20 cellular contexts compared by ENCODE assay signal in genomic region chr16:14490281-14490680, GRCh38.
"Had no signal": no experiment of that assay in that cellular context is flagged by ENCODE, and none has a peak within 500 bp of the region (broad histone marks: within the 10 kb centered on the region; RNA-seq: fewer than 3 reads in every experiment).

No MANE protein-coding gene starts in this region.

- H3K27me3 Mint-ChIP-seq: naive B cell; stimulated activated memory B cell treated with anti-CD40 and anti-IgM and Interleukin-4, amounts not matched to agents 10 μg/mL and 1 μg/mL and 100 μg/mL, for 72 hours had no signal

- H3K4me3 Mint-ChIP-seq: naive B cell; stimulated activated memory B cell treated with anti-CD40 and anti-IgM and Interleukin-4, amounts not matched to agents 10 μg/mL and 1 μg/mL and 100 μg/mL, for 72 hours; T-helper 1 cell treated with Interleukin-12 subunit alpha and Interleukin-12 subunit beta and Interleukin-4 antibody, amounts not matched to agents 30 μg/mL and 1 μg/mL, for 36 hours had no signal

- ATAC-seq: left lung; mucosa of descending colon; stimulated activated memory B cell treated with anti-CD40 and anti-IgM and Interleukin-4, amounts not matched to agents 10 μg/mL and 1 μg/mL and 100 μg/mL, for 72 hours had no signal

- H3K36me3 ChIP-seq: ascending aorta, left lung, ovary, sigmoid colon had no signal

- FAIRE-seq: bronchial epithelial cell had no signal

- H3K4me3 ChIP-seq: ascending aorta, left lung, mucosa of descending colon, ovary, sigmoid colon, spleen had no signal

- H3K27ac ChIP-seq: ascending aorta, left lung, ovary, sigmoid colon had no signal

- H3K27ac Mint-ChIP-seq: stimulated activated memory B cell treated with anti-CD40 and anti-IgM and Interleukin-4, amounts not matched to agents 10 μg/mL and 1 μg/mL and 100 μg/mL, for 72 hours; T-helper 1 cell treated with Interleukin-12 subunit alpha and Interleukin-12 subunit beta and Interleukin-4 antibody, amounts not matched to agents 30 μg/mL and 1 μg/mL, for 36 hours had no signal

- H3K27me3 ChIP-seq: ascending aorta, left lung, ovary, sigmoid colon, spleen had no signal

- H3K9me3 Mint-ChIP-seq: naive B cell; stimulated activated memory B cell treated with anti-CD40 and anti-IgM and Interleukin-4, amounts not matched to agents 10 μg/mL and 1 μg/mL and 100 μg/mL, for 72 hours; T-helper 1 cell treated with Interleukin-12 subunit alpha and Interleukin-12 subunit beta and Interleukin-4 antibody, amounts not matched to agents 30 μg/mL and 1 μg/mL, for 36 hours had no signal

- H3K9me3 ChIP-seq: ascending aorta, left lung, mucosa of descending colon, ovary, sigmoid colon, spleen had no signal

- DNase-seq: activated CD4-positive, alpha-beta T cell treated with anti-CD3 and anti-CD28 coated beads for 1 hour; activated CD8-positive, alpha-beta memory T cell treated with anti-CD3 and anti-CD28 coated beads for 24 hours; activated CD8-positive, alpha-beta memory T cell treated with anti-CD3 and anti-CD28 coated beads, Interleukin-2, amount 50 U/mL, for 48 hours; activated effector memory CD4-positive, alpha-beta T cell treated with Interleukin-2 at 50 U/mL for 16 hours; activated naive CD4-positive, alpha-beta T cell treated with anti-CD3 and anti-CD28 coated beads, Interleukin-2, amount 50 U/mL, for 16 hours; activated T-cell treated with anti-CD3 and anti-CD28 coated beads, Interleukin-2, amount 50 U/mL, for 48 hours; effector CD4-positive, alpha-beta T cell; hypothalamus; islet precursor cell; left lung; mucosa of descending colon; naive B cell; ovary; sigmoid colon; spleen; stimulated activated CD4-positive, alpha-beta T cell treated with anti-CD3 and anti-CD28 coated beads, Interleukin-4, amount 100 ng/mL, for 4 hours had no signal
